8 cellular contexts compared by ENCODE assay signal in the genomic region with DNA sequence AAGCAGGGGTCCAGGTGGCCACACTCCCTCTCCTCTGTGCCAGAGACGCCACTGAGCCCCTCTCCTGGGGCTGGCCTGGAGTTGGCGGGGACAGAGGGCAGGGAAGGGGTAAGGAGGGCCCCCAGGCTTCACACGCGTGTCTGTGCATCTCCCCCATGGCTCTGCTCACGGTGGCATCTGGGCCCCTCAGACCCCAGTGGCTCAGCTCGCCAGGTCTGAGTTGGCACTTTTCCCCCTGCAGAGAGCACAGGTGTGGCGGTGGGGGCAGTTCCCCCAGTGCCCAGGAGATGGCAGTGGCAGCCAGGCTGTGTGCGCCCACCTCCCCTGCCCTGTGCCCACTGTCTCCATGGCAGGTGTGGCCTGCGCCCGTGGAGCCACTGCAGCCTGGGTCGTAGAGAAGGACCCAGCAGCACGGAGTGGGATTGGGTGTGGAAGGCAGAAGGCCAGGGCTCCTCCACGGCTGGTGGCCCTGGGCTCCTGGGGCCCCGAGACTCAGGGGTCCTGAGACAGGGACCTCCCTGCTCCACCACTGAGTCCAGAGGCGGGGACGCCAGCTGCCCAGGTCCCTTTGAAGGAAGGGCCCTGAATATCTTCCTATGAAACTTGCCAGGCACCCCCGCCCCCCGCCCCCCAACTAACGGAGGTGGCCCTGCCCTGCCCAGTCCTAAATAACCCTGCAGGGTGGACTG. TPM values are rescaled to one million over a fixed set of nuclear protein-coding genes. Genes with fewer than 3 reads are reported as not detected.
DNase-seq lines count a peak whose midpoint lies in the region; ATAC-seq lines count a peak whose summit lies in the region.

No MANE protein-coding gene starts in this region.

- no peaks in the 10 kb centered on the region for H3K27me3 Mint-ChIP-seq in activated CD4-positive, alpha-beta T cell treated with anti-CD3 and anti-CD28 coated beads for 36 hours
- no peaks in the 10 kb centered on the region for H3K27me3 Mint-ChIP-seq in activated T-cell treated with anti-CD3 and anti-CD28 coated beads, Interleukin-2, amount 50 U/mL, for 72 hours (ENCODE audit: low read depth)

- H3K4me3 Mint-ChIP-seq in activated CD4-positive, alpha-beta T cell treated with anti-CD3 and anti-CD28 coated beads for 36 hours, result no peak overlapping the region
- H3K4me3 Mint-ChIP-seq in activated T-cell treated with anti-CD3 and anti-CD28 coated beads, Interleukin-2, amount 50 U/mL, for 72 hours, result no peak overlapping the region

- H3K36me3 Mint-ChIP-seq in activated CD4-positive, alpha-beta T cell treated with anti-CD3 and anti-CD28 coated beads for 36 hours (ENCODE audit: low read depth), result peaks cover 2% of the 10 kb centered on the region
- no peaks in the 10 kb centered on the region for H3K36me3 Mint-ChIP-seq in activated T-cell treated with anti-CD3 and anti-CD28 coated beads, Interleukin-2, amount 50 U/mL, for 72 hours (ENCODE audit: insufficient read depth in 2 of 2)

- CTCF ChIA-PET in activated CD4-positive, alpha-beta T cell treated with anti-CD3 and anti-CD28 coated beads for 36 hours (lab: Charles Lee), result interaction anchor here (0.5 to 2.3 kb wide), 3 partner anchors 35 to 208 kb away, joined by 3 to 17 read pairs (median 3); a partner anchor contains a TSS

- peaks cover 5% of the 10 kb centered on the region for H3K4me1 Mint-ChIP-seq in activated CD4-positive, alpha-beta T cell treated with anti-CD3 and anti-CD28 coated beads for 36 hours
- peaks cover 6% of the 10 kb centered on the region for H3K4me1 Mint-ChIP-seq in activated T-cell treated with anti-CD3 and anti-CD28 coated beads, Interleukin-2, amount 50 U/mL, for 72 hours (ENCODE audit: low read depth)

- peak; percentile 18 for ATAC-seq in activated CD4-positive, alpha-beta T cell treated with anti-CD3 and anti-CD28 coated beads for 36 hours
- peak; percentile 11 to 18 for ATAC-seq in activated T-cell treated with anti-CD3 and anti-CD28 coated beads, Interleukin-2, amount 50 U/mL, for 72 hours (replicated peaks in 1 of 2)
- no peak for ATAC-seq in left ventricle myocardium superior
- no peak for ATAC-seq in GM21515 (IDR thresholded peaks at IDR 0.05; ENCODE audit: unreplicated experiment)

- no peak overlapping the region for H3K27ac Mint-ChIP-seq in activated CD4-positive, alpha-beta T cell treated with anti-CD3 and anti-CD28 coated beads for 36 hours
- no peak overlapping the region for H3K27ac Mint-ChIP-seq in activated T-cell treated with anti-CD3 and anti-CD28 coated beads, Interleukin-2, amount 50 U/mL, for 72 hours

- peak; percentile 80 for DNase-seq in activated CD4-positive, alpha-beta T cell treated with anti-CD3 and anti-CD28 coated beads for 36 hours
- DNase-seq in activated CD4-positive, alpha-beta T cell treated with anti-CD3 and anti-CD28 coated beads for 1 hour, result no peak
- peak; percentile 5 for DNase-seq in NCI-H2227 treated with DMSO at 0.1 percent for 48 hours (lab: John Stamatoyannopoulos, UW)
- peak; percentile 72 to 73 for DNase-seq in activated T-cell treated with anti-CD3 and anti-CD28 coated beads, Interleukin-2, amount 50 U/mL, for 72 hours
- peak; percentile 57 for DNase-seq in left ventricle myocardium superior
- DNase-seq in stimulated activated CD8-positive, alpha-beta memory T cell treated with anti-CD3 and anti-CD28 coated beads, Interleukin-15, amount 100 ng/mL, for 48 hours (ENCODE audit: low read depth in 2 of 2), result peak; percentile 48 to 52
- DNase-seq in GM19238 (ENCODE audit: insufficient read length, low spot score), result no peak

- intact Hi-C loops in activated CD4-positive, alpha-beta T cell treated with anti-CD3 and anti-CD28 coated beads for 36 hours (cut with DNase I, micrococcal nuclease), result loop anchor here (1.0 to 5.0 kb wide), 4 partner anchors 41 to 401 kb away; a partner anchor contains a TSS
- intact Hi-C loops in left ventricle myocardium superior (cut with micrococcal nuclease), result no loop called here

- POLR2A ChIA-PET in activated CD4-positive, alpha-beta T cell treated with anti-CD3 and anti-CD28 coated beads for 36 hours (lab: Charles Lee), result no interaction called here

- H3K9me3 Mint-ChIP-seq in activated CD4-positive, alpha-beta T cell treated with anti-CD3 and anti-CD28 coated beads for 36 hours (ENCODE audit: low read depth), result no peaks in the 10 kb centered on the region
- no peaks in the 10 kb centered on the region for H3K9me3 Mint-ChIP-seq in activated T-cell treated with anti-CD3 and anti-CD28 coated beads, Interleukin-2, amount 50 U/mL, for 72 hours

RNA-seq across cellular contexts. Expression of a gene that starts 4.3 kb away (rescaled TPM):
- 100 to 1,000 TPM; 105 to 179 TPM for total RNA-seq in activated CD4-positive, alpha-beta T cell treated with anti-CD3 and anti-CD28 coated beads for 36 hours
- 100 to 1,000 TPM; 116 to 139 TPM for total RNA-seq in activated T-cell treated with anti-CD3 and anti-CD28 coated beads, Interleukin-2, amount 50 U/mL, for 72 hours
- 40.9 TPM for total RNA-seq in left ventricle myocardium superior

RNA-seq across cellular contexts. Expression of a gene that starts 12.5 kb away (rescaled TPM):
- 100 to 1,000 TPM; 136 to 182 TPM for total RNA-seq in activated CD4-positive, alpha-beta T cell treated with anti-CD3 and anti-CD28 coated beads for 36 hours
- total RNA-seq in activated T-cell treated with anti-CD3 and anti-CD28 coated beads, Interleukin-2, amount 50 U/mL, for 72 hours, result 100 to 1,000 TPM; 167 to 172 TPM
- 0.97 TPM for total RNA-seq in left ventricle myocardium superior

RNA-seq across cellular contexts. Expression of a gene that starts 31.0 kb away (rescaled TPM):
- total RNA-seq in activated CD4-positive, alpha-beta T cell treated with anti-CD3 and anti-CD28 coated beads for 36 hours, result 100 to 1,000 TPM; 105 to 126 TPM
- total RNA-seq in activated T-cell treated with anti-CD3 and anti-CD28 coated beads, Interleukin-2, amount 50 U/mL, for 72 hours, result 100 to 1,000 TPM in 1 of 2 donors, 10 to 100 TPM in 1; 94.1 to 141 TPM
- total RNA-seq in left ventricle myocardium superior, result 19.1 TPM

RNA-seq across cellular contexts. Expression of a gene that starts 40.7 kb away (rescaled TPM):
- total RNA-seq in activated CD4-positive, alpha-beta T cell treated with anti-CD3 and anti-CD28 coated beads for 36 hours, result 10 to 100 TPM; 20.1 TPM
- total RNA-seq in activated T-cell treated with anti-CD3 and anti-CD28 coated beads, Interleukin-2, amount 50 U/mL, for 72 hours, result 10 to 100 TPM; 26.1 to 31.7 TPM
- total RNA-seq in left ventricle myocardium superior, result 14.6 TPM

RNA-seq across cellular contexts. Expression of a gene that starts 40.9 kb away (rescaled TPM):
- 10 to 100 TPM; 43.3 to 50.7 TPM for total RNA-seq in activated CD4-positive, alpha-beta T cell treated with anti-CD3 and anti-CD28 coated beads for 36 hours
- total RNA-seq in activated T-cell treated with anti-CD3 and anti-CD28 coated beads, Interleukin-2, amount 50 U/mL, for 72 hours, result 10 to 100 TPM; 32.0 to 35.2 TPM
- 59.0 TPM for total RNA-seq in left ventricle myocardium superior

Comparison
In these comparisons a context has a peak if more than half of its experiments do, and no peak if none do; other contexts are left out.
1. DNase-seq: peak in activated CD4-positive, alpha-beta T cell treated with anti-CD3 and anti-CD28 coated beads for 36 hours (single experiment), NCI-H2227 treated with DMSO at 0.1 percent for 48 hours (single experiment), activated T-cell treated with anti-CD3 and anti-CD28 coated beads, Interleukin-2, amount 50 U/mL, for 72 hours (2 of 2), left ventricle myocardium superior (single experiment) and stimulated activated CD8-positive, alpha-beta memory T cell treated with anti-CD3 and anti-CD28 coated beads, Interleukin-15, amount 100 ng/mL, for 48 hours (2 of 2); none in activated CD4-positive, alpha-beta T cell treated with anti-CD3 and anti-CD28 coated beads for 1 hour (single experiment) and GM19238 (single experiment).
2. ATAC-seq: peak in activated CD4-positive, alpha-beta T cell treated with anti-CD3 and anti-CD28 coated beads for 36 hours (single experiment) and activated T-cell treated with anti-CD3 and anti-CD28 coated beads, Interleukin-2, amount 50 U/mL, for 72 hours (2 of 2); none in left ventricle myocardium superior (single experiment) and GM21515 (single experiment).
3. RNA of a gene that starts 12.5 kb away (total RNA-seq): 136 to 182 TPM in activated CD4-positive, alpha-beta T cell treated with anti-CD3 and anti-CD28 coated beads for 36 hours and 167 to 172 TPM in activated T-cell treated with anti-CD3 and anti-CD28 coated beads, Interleukin-2, amount 50 U/mL, for 72 hours; 0.97 TPM in left ventricle myocardium superior (single experiment); every median in the first group is over 10 times any median in the second.